In genomic region chr12:55659486-55660385, GRCh38 we compare ENCODE assay signal across 8 cellular contexts. TPM values are rescaled to one million over a fixed set of nuclear protein-coding genes. Genes with fewer than 3 reads are reported as not detected.
DNase-seq lines count a peak whose midpoint lies in the region; ATAC-seq and TF ChIP-seq lines count a peak whose summit lies in the region.

No MANE protein-coding gene starts in this region.

- no peaks in the 10 kb centered on the region for H3K36me3 Mint-ChIP-seq in immature natural killer cell

- H2AFZ ChIP-seq in SU-DHL-6 (ENCODE audit: low read depth, low read length, severe bottlenecking), result no peak overlapping the region

- H3K27ac Mint-ChIP-seq in immature natural killer cell, result no peak overlapping the region

- no peaks in the 10 kb centered on the region for H3F3A ChIP-seq in SU-DHL-6 (ENCODE audit: insufficient read depth)

- H3K36me3 ChIP-seq in SU-DHL-6 (ENCODE audit: low read length), result no peaks in the 10 kb centered on the region

- CTCF ChIA-PET in AG04449 (lab: Yijun Ruan, JAX), result interaction anchor here (0.9 to 5.9 kb wide), 7 partner anchors 11 to 472 kb away, joined by 3 to 86 read pairs (median 29); partner anchors contain the start of gene RDH5

- no peaks in the 10 kb centered on the region for H3K9me3 Mint-ChIP-seq in immature natural killer cell

- H3K9me3 ChIP-seq in SU-DHL-6 (ENCODE audit: insufficient read depth, low read length), result no peaks in the 10 kb centered on the region

- H3K9me2 ChIP-seq in SU-DHL-6 (replicated peaks; ENCODE audit: insufficient read depth, low read length), result no peaks in the 10 kb centered on the region

- DNase-seq in AG04449 (ENCODE audit: low read depth, low spot score), result no peak
- DNase-seq in immature natural killer cell, result peak in 2 of 3 donors; percentile 12 to 17
- no peak for DNase-seq in D341Med (ENCODE audit: low spot score)
- no peak for DNase-seq in NCI-H1930 (lab: John Stamatoyannopoulos, UW)
- no peak for DNase-seq in activated gamma-delta T cell (lab: John Stamatoyannopoulos, UW)

- POLR2A ChIA-PET in AG04449 (lab: Yijun Ruan, JAX), result interaction anchor here (1.2 kb wide), 1 partner anchor 45 kb away, joined by 3 read pairs; no protein-coding TSS in a partner anchor

- no peak overlapping the region for H3K9ac ChIP-seq in SU-DHL-6 (ENCODE audit: low read length)

- peak; percentile 46 for TF ChIP-seq CTCF in AG04449 (IDR thresholded peaks at IDR 0.05; ENCODE audit: insufficient read depth, low read length, missing control alignments)
- peak; percentile 26 for TF ChIP-seq CTCF in SU-DHL-6 (IDR thresholded peaks at IDR 0.05; ENCODE audit: insufficient read depth, low read length, poor library complexity, severe bottlenecking)

- no peaks in the 10 kb centered on the region for H4K20me1 ChIP-seq in SU-DHL-6 (ENCODE audit: low read depth, low read length)

- no peaks in the 10 kb centered on the region for H3K79me2 ChIP-seq in SU-DHL-6 (ENCODE audit: insufficient read depth, low read length)

- H3K4me3 Mint-ChIP-seq in immature natural killer cell, result no peak overlapping the region

- H3K4me3 ChIP-seq in AG04449 (ENCODE audit: low read depth, low read length) (no peak overlapping the region), SU-DHL-6 (ENCODE audit: insufficient read depth, low read length, poor library complexity, severe bottlenecking) (no peak overlapping the region)

- no peaks in the 10 kb centered on the region for H3K4me1 Mint-ChIP-seq in immature natural killer cell

- no peak overlapping the region for H3K27ac ChIP-seq in SU-DHL-6 (ENCODE audit: low read depth, low read length)

- ATAC-seq in GM19463 (IDR thresholded peaks at IDR 0.05; ENCODE audit: unreplicated experiment) (peak; percentile 42), GM18517 (IDR thresholded peaks at IDR 0.05; ENCODE audit: unreplicated experiment) (no peak)

- H3K4me2 ChIP-seq in SU-DHL-6 (ENCODE audit: low read depth, low read length, poor library complexity, severe bottlenecking), result no peak overlapping the region

- H3K27me3 Mint-ChIP-seq in immature natural killer cell (ENCODE audit: low read depth in 3 of 3), result peaks cover 0 to 4% (median 2%) of the 10 kb centered on the region in 3 donors

- H3K27me3 ChIP-seq in SU-DHL-6 (ENCODE audit: low read length), result no peaks in the 10 kb centered on the region

RNA-seq across cellular contexts. Expression of gene OR10P1, which starts 23.0 kb away (rescaled TPM):
- polyA plus RNA-seq in immature natural killer cell, result not detected

RNA-seq across cellular contexts. Expression of gene ITGA7, which starts 48.0 kb away (rescaled TPM):
- under 1 TPM in 1 of 3 donors, not detected in 2; 0.31 TPM for polyA plus RNA-seq in immature natural killer cell

RNA-seq across cellular contexts. Expression of gene BLOC1S1, which starts 56.1 kb away (rescaled TPM):
- polyA plus RNA-seq in immature natural killer cell, result 100 to 1,000 TPM; 108 to 198 (median 127) TPM

Comparison
In these comparisons a context has a peak if more than half of its experiments do, and no peak if none do; other contexts are left out.
1. DNase-seq: peak in immature natural killer cell (2 of 3); none in AG04449 (single experiment), D341Med (single experiment), NCI-H1930 (0 of 2) and activated gamma-delta T cell (single experiment).